In the genomic region with DNA sequence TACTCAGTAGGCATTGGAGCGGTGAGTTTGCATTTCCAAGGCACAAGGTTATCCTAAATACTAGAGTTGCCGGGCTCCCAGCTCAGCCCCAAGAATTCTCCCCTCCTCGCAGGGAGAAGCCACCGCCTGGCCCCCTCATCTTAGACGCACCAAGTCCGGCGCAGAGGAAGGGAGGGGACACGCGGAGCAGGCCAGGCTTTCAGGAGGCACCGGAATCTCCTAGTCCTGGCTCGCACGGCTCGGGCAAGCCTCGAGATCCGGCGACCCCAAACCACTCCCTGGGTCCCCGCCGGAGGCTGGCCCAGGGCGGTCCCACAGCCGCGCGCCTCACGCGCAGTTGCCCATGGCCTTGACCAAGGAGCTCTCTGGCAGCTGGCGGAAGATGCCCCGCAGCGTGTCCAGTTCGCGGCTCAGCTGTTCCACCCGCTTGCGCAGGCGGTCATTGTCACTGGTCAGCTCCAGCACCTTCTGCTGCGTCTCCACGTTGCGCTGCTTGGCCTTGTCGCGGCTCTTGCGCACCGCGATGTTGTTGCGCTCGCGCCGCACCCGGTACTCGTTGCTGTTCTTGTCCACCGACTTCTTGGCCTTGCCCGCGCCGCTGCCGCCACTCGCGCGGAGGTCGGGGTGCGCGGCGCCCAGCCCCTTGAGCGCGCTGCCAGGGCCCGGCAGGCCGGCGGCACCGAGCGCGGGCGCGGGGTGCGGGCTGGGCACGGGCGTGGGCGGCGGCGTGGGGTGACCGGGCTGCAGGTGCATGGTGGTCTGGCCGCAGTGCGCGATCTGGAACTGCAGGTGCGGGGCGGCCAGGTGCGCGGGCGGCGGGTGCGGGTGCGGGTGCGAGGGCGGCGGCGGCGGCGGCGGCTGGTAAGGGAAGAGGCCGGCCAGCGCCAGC, we compare ENCODE assay signal across 8 cellular contexts. TPM values are rescaled to one million over a fixed set of nuclear protein-coding genes. Genes with fewer than 3 reads are reported as not detected.
A peak's percentile ranks its signal among the peaks of the same experiment; 100 is the strongest.
DNase-seq lines count a peak whose midpoint lies in the region; ATAC-seq and TF ChIP-seq lines count a peak whose summit lies in the region.

No MANE protein-coding gene starts in this region.

- H3K9me3 Mint-ChIP-seq in WTC11 (no peaks in the 10 kb centered on the region), immature natural killer cell (no peaks in the 10 kb centered on the region)

- H3K27ac Mint-ChIP-seq in WTC11 (no peak overlapping the region), immature natural killer cell (no peak overlapping the region)

- no peaks in the 10 kb centered on the region for H3K79me2 ChIP-seq in OCI-LY7 (ENCODE audit: insufficient read depth, low read depth, low read length)

- CTCF ChIA-PET in WTC11 (lab: Charles Lee): interaction anchor here (0.8 to 1.8 kb wide), 11 partner anchors 40 to 117 kb away, joined by 3 to 9 read pairs (median 3); a partner anchor contains a TSS
- CTCF ChIA-PET in OCI-LY7 (lab: Charles Lee; ENCODE audit: unreplicated experiment): no interaction called here

- H3K4me1 Mint-ChIP-seq in WTC11: peaks cover 30% of the 10 kb centered on the region
- peaks cover 0 to 6% of the 10 kb centered on the region in 2 donors for H3K4me1 Mint-ChIP-seq in immature natural killer cell

- intact Hi-C loops in OCI-LY7 (cut with micrococcal nuclease; ENCODE audit: unreplicated experiment): no loop called here

- no peaks in the 10 kb centered on the region for H3K9me3 ChIP-seq in skeletal muscle satellite cell (replicated peaks; ENCODE audit: low read length)
- no peaks in the 10 kb centered on the region for H3K9me3 ChIP-seq in OCI-LY7 (ENCODE audit: low read length)

- H3K36me3 Mint-ChIP-seq in WTC11: no peaks in the 10 kb centered on the region
- H3K36me3 Mint-ChIP-seq in immature natural killer cell: no peaks in the 10 kb centered on the region

- H3K4me3 Mint-ChIP-seq in WTC11 (peak overlapping the region; percentile 68), immature natural killer cell (peak overlapping the region; percentile 65 to 82 (median 69))

- no peaks in the 10 kb centered on the region for H3K36me3 ChIP-seq in skeletal muscle satellite cell (ENCODE audit: insufficient read depth, low read length)
- no peaks in the 10 kb centered on the region for H3K36me3 ChIP-seq in OCI-LY7 (ENCODE audit: insufficient read depth, low read length)

- no peak overlapping the region for H3K27ac ChIP-seq in OCI-LY7 (ENCODE audit: low read depth, low read length, poor library complexity, severe bottlenecking)

- H3K4me2 ChIP-seq in skeletal muscle satellite cell (ENCODE audit: low read length) (peak overlapping the region; percentile 52), OCI-LY7 (ENCODE audit: low read length) (no peak overlapping the region)

- no peak overlapping the region for H3K9ac ChIP-seq in skeletal muscle satellite cell (ENCODE audit: low read depth, low read length)

- H3K27me3 ChIP-seq in skeletal muscle satellite cell (ENCODE audit: control insufficient read depth, insufficient read depth, low read length): peaks cover 83% of the 10 kb centered on the region

- peak; percentile 32 for DNase-seq in GM10266 (ENCODE audit: extremely low spot score)
- peak; percentile 52 for DNase-seq in WTC11 (ENCODE audit: low spot score)
- DNase-seq in immature natural killer cell: peak in 2 of 3 donors; percentile 15
- DNase-seq in COR-L47 (lab: John Stamatoyannopoulos, UW): no peak
- DNase-seq in dermis blood vessel endothelial cell: no peak
- no peak for DNase-seq in OCI-LY7 (ENCODE audit: low spot score)
- no peak for DNase-seq in NCI-H345 (lab: John Stamatoyannopoulos, UW)

- no TSS peak for BruUV-seq in OCI-LY7 (replicated peaks; lab: Mats Ljungman, UMichigan)

- POLR2A ChIA-PET in WTC11 (lab: Charles Lee): interaction anchor here (2.1 kb wide), 1 partner anchor 73 kb away, joined by 12 read pairs; a partner anchor contains a TSS
- POLR2A ChIA-PET in OCI-LY7 (lab: Charles Lee): no interaction called here

- H4K20me1 ChIP-seq in OCI-LY7 (ENCODE audit: insufficient read depth, low read length): no peaks in the 10 kb centered on the region; the same call in 1 of the 2 replicates

- no peak for TF ChIP-seq CTCF in GM10266 (IDR thresholded peaks at IDR 0.05; ENCODE audit: control insufficient read depth, insufficient read depth, low read depth, missing control alignments)
- TF ChIP-seq CTCF in WTC11 (IDR thresholded peaks at IDR 0.05): no peak
- no peak for TF ChIP-seq CTCF in OCI-LY7 (conservative IDR thresholded peaks at IDR 0.05; ENCODE audit: low read length)

- no peaks in the 10 kb centered on the region for H3K9me2 ChIP-seq in OCI-LY7 (ENCODE audit: insufficient read depth, low read length)

- peak overlapping the region; percentile 30 for H3K4me3 ChIP-seq in skeletal muscle satellite cell (ENCODE audit: low read length)
- H3K4me3 ChIP-seq in OCI-LY7 (ENCODE audit: low read depth, low read length, poor library complexity, severe bottlenecking): no peak overlapping the region

- no peak overlapping the region for H2AFZ ChIP-seq in OCI-LY7 (ENCODE audit: low read length)

- H3K27me3 Mint-ChIP-seq in WTC11 (ENCODE audit: low read depth) (peaks cover 41% of the 10 kb centered on the region), immature natural killer cell (ENCODE audit: low read depth in 3 of 3) (peaks cover 2 to 11% (median 6%) of the 10 kb centered on the region in 3 donors)

- ATAC-seq in WTC11: peak; percentile 2; the same call in 1 of the 2 replicates

- H3K4me1 ChIP-seq in skeletal muscle satellite cell (ENCODE audit: control insufficient read depth, insufficient read depth, low read length): peaks cover 6% of the 10 kb centered on the region
- H3K4me1 ChIP-seq in OCI-LY7 (ENCODE audit: insufficient read depth, low read length, poor library complexity, severe bottlenecking): peaks cover 4% of the 10 kb centered on the region

TF ChIP-seq in WTC11, 78 proteins besides CTCF, POLR2A, EP300 and RAD21 (continues in another document):
- TF ChIP-seq ZNF138 (CRISPR knock-in tag; conservative IDR thresholded peaks at IDR 0.05): no peak
- TF ChIP-seq EMX1 (CRISPR knock-in tag; IDR thresholded peaks at IDR 0.05): no peak
- TF ChIP-seq, protein P1, sequence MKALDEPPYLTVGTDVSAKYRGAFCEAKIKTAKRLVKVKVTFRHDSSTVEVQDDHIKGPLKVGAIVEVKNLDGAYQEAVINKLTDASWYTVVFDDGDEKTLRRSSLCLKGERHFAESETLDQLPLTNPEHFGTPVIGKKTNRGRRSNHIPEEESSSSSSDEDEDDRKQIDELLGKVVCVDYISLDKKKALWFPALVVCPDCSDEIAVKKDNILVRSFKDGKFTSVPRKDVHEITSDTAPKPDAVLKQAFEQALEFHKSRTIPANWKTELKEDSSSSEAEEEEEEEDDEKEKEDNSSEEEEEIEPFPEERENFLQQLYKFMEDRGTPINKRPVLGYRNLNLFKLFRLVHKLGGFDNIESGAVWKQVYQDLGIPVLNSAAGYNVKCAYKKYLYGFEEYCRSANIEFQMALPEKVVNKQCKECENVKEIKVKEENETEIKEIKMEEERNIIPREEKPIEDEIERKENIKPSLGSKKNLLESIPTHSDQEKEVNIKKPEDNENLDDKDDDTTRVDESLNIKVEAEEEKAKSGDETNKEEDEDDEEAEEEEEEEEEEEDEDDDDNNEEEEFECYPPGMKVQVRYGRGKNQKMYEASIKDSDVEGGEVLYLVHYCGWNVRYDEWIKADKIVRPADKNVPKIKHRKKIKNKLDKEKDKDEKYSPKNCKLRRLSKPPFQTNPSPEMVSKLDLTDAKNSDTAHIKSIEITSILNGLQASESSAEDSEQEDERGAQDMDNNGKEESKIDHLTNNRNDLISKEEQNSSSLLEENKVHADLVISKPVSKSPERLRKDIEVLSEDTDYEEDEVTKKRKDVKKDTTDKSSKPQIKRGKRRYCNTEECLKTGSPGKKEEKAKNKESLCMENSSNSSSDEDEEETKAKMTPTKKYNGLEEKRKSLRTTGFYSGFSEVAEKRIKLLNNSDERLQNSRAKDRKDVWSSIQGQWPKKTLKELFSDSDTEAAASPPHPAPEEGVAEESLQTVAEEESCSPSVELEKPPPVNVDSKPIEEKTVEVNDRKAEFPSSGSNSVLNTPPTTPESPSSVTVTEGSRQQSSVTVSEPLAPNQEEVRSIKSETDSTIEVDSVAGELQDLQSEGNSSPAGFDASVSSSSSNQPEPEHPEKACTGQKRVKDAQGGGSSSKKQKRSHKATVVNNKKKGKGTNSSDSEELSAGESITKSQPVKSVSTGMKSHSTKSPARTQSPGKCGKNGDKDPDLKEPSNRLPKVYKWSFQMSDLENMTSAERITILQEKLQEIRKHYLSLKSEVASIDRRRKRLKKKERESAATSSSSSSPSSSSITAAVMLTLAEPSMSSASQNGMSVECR (CRISPR knock-in tag; IDR thresholded peaks at IDR 0.05; ENCODE audit: borderline replicate concordance): no peak
- no peak for TF ChIP-seq CREB1 (CRISPR knock-in tag; IDR thresholded peaks at IDR 0.05)
- TF ChIP-seq NFE2L1 (CRISPR knock-in tag; IDR thresholded peaks at IDR 0.05): no peak
- TF ChIP-seq, protein P2, sequence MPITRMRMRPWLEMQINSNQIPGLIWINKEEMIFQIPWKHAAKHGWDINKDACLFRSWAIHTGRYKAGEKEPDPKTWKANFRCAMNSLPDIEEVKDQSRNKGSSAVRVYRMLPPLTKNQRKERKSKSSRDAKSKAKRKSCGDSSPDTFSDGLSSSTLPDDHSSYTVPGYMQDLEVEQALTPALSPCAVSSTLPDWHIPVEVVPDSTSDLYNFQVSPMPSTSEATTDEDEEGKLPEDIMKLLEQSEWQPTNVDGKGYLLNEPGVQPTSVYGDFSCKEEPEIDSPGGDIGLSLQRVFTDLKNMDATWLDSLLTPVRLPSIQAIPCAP (CRISPR knock-in tag; IDR thresholded peaks at IDR 0.05): no peak
- TF ChIP-seq, protein P3, sequence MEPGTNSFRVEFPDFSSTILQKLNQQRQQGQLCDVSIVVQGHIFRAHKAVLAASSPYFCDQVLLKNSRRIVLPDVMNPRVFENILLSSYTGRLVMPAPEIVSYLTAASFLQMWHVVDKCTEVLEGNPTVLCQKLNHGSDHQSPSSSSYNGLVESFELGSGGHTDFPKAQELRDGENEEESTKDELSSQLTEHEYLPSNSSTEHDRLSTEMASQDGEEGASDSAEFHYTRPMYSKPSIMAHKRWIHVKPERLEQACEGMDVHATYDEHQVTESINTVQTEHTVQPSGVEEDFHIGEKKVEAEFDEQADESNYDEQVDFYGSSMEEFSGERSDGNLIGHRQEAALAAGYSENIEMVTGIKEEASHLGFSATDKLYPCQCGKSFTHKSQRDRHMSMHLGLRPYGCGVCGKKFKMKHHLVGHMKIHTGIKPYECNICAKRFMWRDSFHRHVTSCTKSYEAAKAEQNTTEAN (CRISPR knock-in tag; IDR thresholded peaks at IDR 0.05): no peak
- no peak for TF ChIP-seq JUN (CRISPR knock-in tag; IDR thresholded peaks at IDR 0.05)
- TF ChIP-seq NR2C2 (CRISPR knock-in tag; IDR thresholded peaks at IDR 0.05): no peak

RNA-seq across cellular contexts. Expression of a gene that starts 1.1 kb away (rescaled TPM):
- total RNA-seq in WTC11 (2021): 5.6 to 6.6 TPM (median 5.8 TPM) in 3 replicates
- 1 to 10 TPM; 2.7 to 5.3 (median 3.9) TPM for polyA plus RNA-seq in immature natural killer cell
- total RNA-seq in skeletal muscle satellite cell (2012; rRNA removed): 0.44 and 0.51 TPM in 2 replicates
- total RNA-seq in dermis blood vessel endothelial cell: 0.17 and 0.19 TPM in 2 replicates
- 2.1 and 2.8 TPM in 2 replicates for total RNA-seq in OCI-LY7 (2014; rRNA removed; shearing (Covaris generic))
- 1.8 and 2.5 TPM in 2 replicates for total RNA-seq in OCI-LY7 (2022)

Comparison
In these comparisons a context has a peak if more than half of its experiments do, and no peak if none do; other contexts are left out.
1. DNase-seq: peak in GM10266 (single experiment), WTC11 (single experiment) and immature natural killer cell (2 of 3); none in COR-L47 (single experiment), dermis blood vessel endothelial cell (single experiment), OCI-LY7 (single experiment) and NCI-H345 (single experiment).